Comparison of ENCODE assay signal across 1 cellular context in the genomic region with DNA sequence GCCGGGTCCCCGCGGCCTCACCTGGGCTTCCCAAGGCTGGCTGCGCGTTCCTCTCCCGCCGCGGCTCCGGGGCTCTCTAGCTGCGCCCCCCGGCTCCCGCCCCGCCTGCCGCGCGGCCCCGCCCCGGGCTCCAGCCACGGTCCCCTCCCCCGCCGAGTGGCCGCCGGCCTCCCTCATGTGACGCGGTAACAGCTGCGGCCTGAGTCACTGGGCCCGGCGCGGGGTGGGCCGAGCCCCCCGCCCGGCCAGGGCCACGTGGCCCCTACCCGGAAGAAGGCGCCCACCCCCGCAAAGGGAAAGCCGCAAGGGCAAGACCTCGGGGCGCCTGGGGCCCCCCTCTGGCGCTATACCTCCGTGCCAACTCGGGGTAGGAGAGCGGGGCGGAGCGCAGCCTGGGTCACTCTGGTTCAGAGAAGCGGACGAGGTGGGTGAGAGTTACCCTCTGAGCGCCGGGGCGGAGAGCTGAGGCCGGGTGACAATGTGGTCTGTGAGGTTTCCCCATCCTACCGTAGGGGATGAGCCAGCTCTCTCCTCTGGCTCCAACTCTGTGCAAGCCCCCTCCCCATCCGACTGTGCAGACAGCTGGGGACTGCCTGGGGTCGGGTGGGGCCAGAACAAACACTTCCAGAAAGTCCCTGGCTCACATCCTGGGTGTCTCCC.
A peak's percentile ranks its signal among the peaks of the same experiment; 100 is the strongest.
TF ChIP-seq lines count a peak whose summit lies in the region.

A gene with protein sequence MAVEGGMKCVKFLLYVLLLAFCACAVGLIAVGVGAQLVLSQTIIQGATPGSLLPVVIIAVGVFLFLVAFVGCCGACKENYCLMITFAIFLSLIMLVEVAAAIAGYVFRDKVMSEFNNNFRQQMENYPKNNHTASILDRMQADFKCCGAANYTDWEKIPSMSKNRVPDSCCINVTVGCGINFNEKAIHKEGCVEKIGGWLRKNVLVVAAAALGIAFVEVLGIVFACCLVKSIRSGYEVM (minus strand): TSS at position 78 of the 660 bp plus-strand sequence. CDS start 668 bp downstream, outside the sequence.

TF ChIP-seq in K562, 482 proteins besides CTCF, POLR2A, EP300 and RAD21 (continued from another document and continues in another):
- TF ChIP-seq, protein P1, sequence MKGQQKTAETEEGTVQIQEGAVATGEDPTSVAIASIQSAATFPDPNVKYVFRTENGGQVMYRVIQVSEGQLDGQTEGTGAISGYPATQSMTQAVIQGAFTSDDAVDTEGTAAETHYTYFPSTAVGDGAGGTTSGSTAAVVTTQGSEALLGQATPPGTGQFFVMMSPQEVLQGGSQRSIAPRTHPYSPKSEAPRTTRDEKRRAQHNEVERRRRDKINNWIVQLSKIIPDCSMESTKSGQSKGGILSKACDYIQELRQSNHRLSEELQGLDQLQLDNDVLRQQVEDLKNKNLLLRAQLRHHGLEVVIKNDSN (CRISPR knock-in tag; IDR thresholded peaks at IDR 0.05) = peak; percentile 90
- TF ChIP-seq BRCA1 (IDR thresholded peaks at IDR 0.05) (no peak), BRCA1 (CRISPR knock-in tag; IDR thresholded peaks at IDR 0.05) (no peak), EP400 (IDR thresholded peaks at IDR 0.05) (peak; percentile 98), ZBTB7A (IDR thresholded peaks at IDR 0.05; ENCODE audit: borderline replicate concordance, control insufficient read depth, low read depth, low read length) (peak; percentile 98), RAD51 (IDR thresholded peaks at IDR 0.05; ENCODE audit: borderline replicate concordance, low read depth) (peak; percentile 86), ZNF444 (CRISPR knock-in tag; IDR thresholded peaks at IDR 0.05) (no peak), ZNF436 (CRISPR knock-in tag; IDR thresholded peaks at IDR 0.05) (no peak), SIN3A (IDR thresholded peaks at IDR 0.05; ENCODE audit: borderline replicate concordance in 2 of 2, control insufficient read depth in 1 of 2, low read depth in 2 of 2, low read length in 2 of 2) (peak; percentile 95 to 96), ERF (CRISPR knock-in tag; IDR thresholded peaks at IDR 0.05) (peak; percentile 45; the same call in 1 of the 2 replicates), KLF6 (CRISPR knock-in tag; IDR thresholded peaks at IDR 0.05; ENCODE audit: borderline replicate concordance) (peak; percentile 39; the same call in 1 of the 2 replicates), ZNF431 (CRISPR knock-in tag; IDR thresholded peaks at IDR 0.05) (no peak), KLF16 (IDR thresholded peaks at IDR 0.05) (peak; percentile 64; the same call in 1 of the 2 replicates), NEUROD1 (IDR thresholded peaks at IDR 0.05; ENCODE audit: borderline replicate concordance, low read depth, low read length, partially characterized antibody) (peak; percentile 63), ELF4 (CRISPR knock-in tag; IDR thresholded peaks at IDR 0.05) (peak; percentile 89), NCOA1 (IDR thresholded peaks at IDR 0.05; ENCODE audit: low read depth) (no peak; the same call in 1 of the 2 replicates), HDAC2 (IDR thresholded peaks at IDR 0.05) (peak; percentile 69), PRPF4 (IDR thresholded peaks at IDR 0.05; ENCODE audit: insufficient read depth, low read depth, low read length, poor library complexity, severe bottlenecking) (no peak), SRF (CRISPR knock-in tag; IDR thresholded peaks at IDR 0.05) (peak in 1 of 2 experiments; percentile 13; a peak in 1 of 4 replicates), ESRRA (IDR thresholded peaks at IDR 0.05; ENCODE audit: borderline replicate concordance, low read depth) (peak; percentile 78), NFE2L1 (tag; IDR thresholded peaks at IDR 0.05; ENCODE audit: borderline replicate concordance, low read depth) (no peak), C11orf30 (IDR thresholded peaks at IDR 0.05; ENCODE audit: low read depth) (no peak), TAL1 (IDR thresholded peaks at IDR 0.05) (no peak), WHSC1 (IDR thresholded peaks at IDR 0.05; ENCODE audit: low read length) (no peak), LEF1 (IDR thresholded peaks at IDR 0.05) (0 out of 2 replicates have a peak, but pooled peaks have one; percentile 43), POLR2H (tag; IDR thresholded peaks at IDR 0.05; ENCODE audit: low read depth) (no peak), SMAD3 (CRISPR knock-in tag; conservative IDR thresholded peaks at IDR 0.05) (no peak), TEAD1 (CRISPR knock-in tag; IDR thresholded peaks at IDR 0.05) (peak in 1 of 2 experiments; percentile 59; a peak in 2 of 4 replicates), TRIM24 (IDR thresholded peaks at IDR 0.05) (peak in 1 of 2 experiments; percentile 47; a peak in 1 of 4 replicates), ZNF146 (CRISPR knock-in tag; IDR thresholded peaks at IDR 0.05; ENCODE audit: unreplicated experiment) (no peak), TRIM28 (IDR thresholded peaks at IDR 0.05) (peak; percentile 34; the same call in 1 of the 2 replicates), NR2C1 (IDR thresholded peaks at IDR 0.05) (no peak), NR2C1 (tag; IDR thresholded peaks at IDR 0.05) (no peak), SREBF2 (CRISPR knock-in tag; IDR thresholded peaks at IDR 0.05) (no peak)
- TF ChIP-seq, protein P2, sequence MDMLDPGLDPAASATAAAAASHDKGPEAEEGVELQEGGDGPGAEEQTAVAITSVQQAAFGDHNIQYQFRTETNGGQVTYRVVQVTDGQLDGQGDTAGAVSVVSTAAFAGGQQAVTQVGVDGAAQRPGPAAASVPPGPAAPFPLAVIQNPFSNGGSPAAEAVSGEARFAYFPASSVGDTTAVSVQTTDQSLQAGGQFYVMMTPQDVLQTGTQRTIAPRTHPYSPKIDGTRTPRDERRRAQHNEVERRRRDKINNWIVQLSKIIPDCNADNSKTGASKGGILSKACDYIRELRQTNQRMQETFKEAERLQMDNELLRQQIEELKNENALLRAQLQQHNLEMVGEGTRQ (CRISPR knock-in tag; IDR thresholded peaks at IDR 0.05) = peak; percentile 91
- TF ChIP-seq, protein P3, sequence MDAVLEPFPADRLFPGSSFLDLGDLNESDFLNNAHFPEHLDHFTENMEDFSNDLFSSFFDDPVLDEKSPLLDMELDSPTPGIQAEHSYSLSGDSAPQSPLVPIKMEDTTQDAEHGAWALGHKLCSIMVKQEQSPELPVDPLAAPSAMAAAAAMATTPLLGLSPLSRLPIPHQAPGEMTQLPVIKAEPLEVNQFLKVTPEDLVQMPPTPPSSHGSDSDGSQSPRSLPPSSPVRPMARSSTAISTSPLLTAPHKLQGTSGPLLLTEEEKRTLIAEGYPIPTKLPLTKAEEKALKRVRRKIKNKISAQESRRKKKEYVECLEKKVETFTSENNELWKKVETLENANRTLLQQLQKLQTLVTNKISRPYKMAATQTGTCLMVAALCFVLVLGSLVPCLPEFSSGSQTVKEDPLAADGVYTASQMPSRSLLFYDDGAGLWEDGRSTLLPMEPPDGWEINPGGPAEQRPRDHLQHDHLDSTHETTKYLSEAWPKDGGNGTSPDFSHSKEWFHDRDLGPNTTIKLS (IDR thresholded peaks at IDR 0.05; ENCODE audit: borderline replicate concordance, low read depth) = peak; percentile 92
- TF ChIP-seq, protein P4, sequence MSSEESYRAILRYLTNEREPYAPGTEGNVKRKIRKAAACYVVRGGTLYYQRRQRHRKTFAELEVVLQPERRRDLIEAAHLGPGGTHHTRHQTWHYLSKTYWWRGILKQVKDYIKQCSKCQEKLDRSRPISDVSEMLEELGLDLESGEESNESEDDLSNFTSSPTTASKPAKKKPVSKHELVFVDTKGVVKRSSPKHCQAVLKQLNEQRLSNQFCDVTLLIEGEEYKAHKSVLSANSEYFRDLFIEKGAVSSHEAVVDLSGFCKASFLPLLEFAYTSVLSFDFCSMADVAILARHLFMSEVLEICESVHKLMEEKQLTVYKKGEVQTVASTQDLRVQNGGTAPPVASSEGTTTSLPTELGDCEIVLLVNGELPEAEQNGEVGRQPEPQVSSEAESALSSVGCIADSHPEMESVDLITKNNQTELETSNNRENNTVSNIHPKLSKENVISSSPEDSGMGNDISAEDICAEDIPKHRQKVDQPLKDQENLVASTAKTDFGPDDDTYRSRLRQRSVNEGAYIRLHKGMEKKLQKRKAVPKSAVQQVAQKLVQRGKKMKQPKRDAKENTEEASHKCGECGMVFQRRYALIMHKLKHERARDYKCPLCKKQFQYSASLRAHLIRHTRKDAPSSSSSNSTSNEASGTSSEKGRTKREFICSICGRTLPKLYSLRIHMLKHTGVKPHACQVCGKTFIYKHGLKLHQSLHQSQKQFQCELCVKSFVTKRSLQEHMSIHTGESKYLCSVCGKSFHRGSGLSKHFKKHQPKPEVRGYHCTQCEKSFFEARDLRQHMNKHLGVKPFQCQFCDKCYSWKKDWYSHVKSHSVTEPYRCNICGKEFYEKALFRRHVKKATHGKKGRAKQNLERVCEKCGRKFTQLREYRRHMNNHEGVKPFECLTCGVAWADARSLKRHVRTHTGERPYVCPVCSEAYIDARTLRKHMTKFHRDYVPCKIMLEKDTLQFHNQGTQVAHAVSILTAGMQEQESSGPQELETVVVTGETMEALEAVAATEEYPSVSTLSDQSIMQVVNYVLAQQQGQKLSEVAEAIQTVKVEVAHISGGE (CRISPR knock-in tag; IDR thresholded peaks at IDR 0.05) = no peak; a peak in 1 of 6 replicates
- TF ChIP-seq, protein P5, sequence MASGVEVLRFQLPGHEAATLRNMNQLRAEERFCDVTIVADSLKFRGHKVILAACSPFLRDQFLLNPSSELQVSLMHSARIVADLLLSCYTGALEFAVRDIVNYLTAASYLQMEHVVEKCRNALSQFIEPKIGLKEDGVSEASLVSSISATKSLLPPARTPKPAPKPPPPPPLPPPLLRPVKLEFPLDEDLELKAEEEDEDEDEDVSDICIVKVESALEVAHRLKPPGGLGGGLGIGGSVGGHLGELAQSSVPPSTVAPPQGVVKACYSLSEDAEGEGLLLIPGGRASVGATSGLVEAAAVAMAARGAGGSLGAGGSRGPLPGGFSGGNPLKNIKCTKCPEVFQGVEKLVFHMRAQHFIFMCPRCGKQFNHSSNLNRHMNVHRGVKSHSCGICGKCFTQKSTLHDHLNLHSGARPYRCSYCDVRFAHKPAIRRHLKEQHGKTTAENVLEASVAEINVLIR (CRISPR knock-in tag; IDR thresholded peaks at IDR 0.05) = peak; percentile 74
- TF ChIP-seq, protein P6, sequence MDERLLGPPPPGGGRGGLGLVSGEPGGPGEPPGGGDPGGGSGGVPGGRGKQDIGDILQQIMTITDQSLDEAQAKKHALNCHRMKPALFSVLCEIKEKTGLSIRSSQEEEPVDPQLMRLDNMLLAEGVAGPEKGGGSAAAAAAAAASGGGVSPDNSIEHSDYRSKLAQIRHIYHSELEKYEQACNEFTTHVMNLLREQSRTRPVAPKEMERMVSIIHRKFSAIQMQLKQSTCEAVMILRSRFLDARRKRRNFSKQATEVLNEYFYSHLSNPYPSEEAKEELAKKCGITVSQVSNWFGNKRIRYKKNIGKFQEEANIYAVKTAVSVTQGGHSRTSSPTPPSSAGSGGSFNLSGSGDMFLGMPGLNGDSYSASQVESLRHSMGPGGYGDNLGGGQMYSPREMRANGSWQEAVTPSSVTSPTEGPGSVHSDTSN (CRISPR knock-in tag; IDR thresholded peaks at IDR 0.05; ENCODE audit: low read depth) = no peak
- TF ChIP-seq, protein P6 (tag; conservative IDR thresholded peaks at IDR 0.05; ENCODE audit: low read depth) = no peak
- TF ChIP-seq, protein P7, sequence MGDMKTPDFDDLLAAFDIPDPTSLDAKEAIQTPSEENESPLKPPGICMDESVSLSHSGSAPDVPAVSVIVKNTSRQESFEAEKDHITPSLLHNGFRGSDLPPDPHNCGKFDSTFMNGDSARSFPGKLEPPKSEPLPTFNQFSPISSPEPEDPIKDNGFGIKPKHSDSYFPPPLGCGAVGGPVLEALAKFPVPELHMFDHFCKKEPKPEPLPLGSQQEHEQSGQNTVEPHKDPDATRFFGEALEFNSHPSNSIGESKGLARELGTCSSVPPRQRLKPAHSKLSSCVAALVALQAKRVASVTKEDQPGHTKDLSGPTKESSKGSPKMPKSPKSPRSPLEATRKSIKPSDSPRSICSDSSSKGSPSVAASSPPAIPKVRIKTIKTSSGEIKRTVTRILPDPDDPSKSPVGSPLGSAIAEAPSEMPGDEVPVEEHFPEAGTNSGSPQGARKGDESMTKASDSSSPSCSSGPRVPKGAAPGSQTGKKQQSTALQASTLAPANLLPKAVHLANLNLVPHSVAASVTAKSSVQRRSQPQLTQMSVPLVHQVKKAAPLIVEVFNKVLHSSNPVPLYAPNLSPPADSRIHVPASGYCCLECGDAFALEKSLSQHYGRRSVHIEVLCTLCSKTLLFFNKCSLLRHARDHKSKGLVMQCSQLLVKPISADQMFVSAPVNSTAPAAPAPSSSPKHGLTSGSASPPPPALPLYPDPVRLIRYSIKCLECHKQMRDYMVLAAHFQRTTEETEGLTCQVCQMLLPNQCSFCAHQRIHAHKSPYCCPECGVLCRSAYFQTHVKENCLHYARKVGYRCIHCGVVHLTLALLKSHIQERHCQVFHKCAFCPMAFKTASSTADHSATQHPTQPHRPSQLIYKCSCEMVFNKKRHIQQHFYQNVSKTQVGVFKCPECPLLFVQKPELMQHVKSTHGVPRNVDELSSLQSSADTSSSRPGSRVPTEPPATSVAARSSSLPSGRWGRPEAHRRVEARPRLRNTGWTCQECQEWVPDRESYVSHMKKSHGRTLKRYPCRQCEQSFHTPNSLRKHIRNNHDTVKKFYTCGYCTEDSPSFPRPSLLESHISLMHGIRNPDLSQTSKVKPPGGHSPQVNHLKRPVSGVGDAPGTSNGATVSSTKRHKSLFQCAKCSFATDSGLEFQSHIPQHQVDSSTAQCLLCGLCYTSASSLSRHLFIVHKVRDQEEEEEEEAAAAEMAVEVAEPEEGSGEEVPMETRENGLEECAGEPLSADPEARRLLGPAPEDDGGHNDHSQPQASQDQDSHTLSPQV (IDR thresholded peaks at IDR 0.05) = peak; percentile 79
